ENCODE assay signal across 27 cellular contexts in the genomic region with DNA sequence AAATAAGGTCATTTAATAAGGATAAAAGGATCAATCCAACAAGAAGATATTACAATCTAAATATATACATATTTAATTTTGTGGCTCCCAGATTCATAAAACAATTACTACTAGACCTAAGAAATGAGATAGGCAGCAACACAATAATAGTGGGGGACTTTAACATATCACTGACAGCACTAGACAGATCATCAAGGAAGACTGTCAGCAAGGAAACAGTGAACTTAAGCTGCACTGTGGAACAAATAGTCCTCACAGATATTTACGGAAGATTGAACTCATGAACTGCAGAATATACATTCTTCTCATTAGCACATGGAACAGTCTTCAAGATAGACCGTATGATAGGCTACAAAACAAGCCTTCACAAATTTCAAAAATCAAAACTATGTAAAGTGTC. TPM values are rescaled to one million over a fixed set of nuclear protein-coding genes. Genes with fewer than 3 reads are reported as not detected.
"Had no signal": no experiment of that assay in that cellular context is flagged by ENCODE, and none has a peak within 500 bp of the region (broad histone marks: within the 10 kb centered on the region; RNA-seq: fewer than 3 reads in every experiment).

No MANE protein-coding gene starts in this region.

- H3K27me3 ChIP-seq: colonic mucosa, esophagus muscularis mucosa, esophagus squamous epithelium, foreskin keratinocyte, gastroesophageal sphincter had no signal

- DNase-seq: colonic mucosa; cortex of kidney; dermis blood vessel endothelial cell; dorsolateral prefrontal cortex; effector CD4-positive, alpha-beta T cell; effector CD8-positive, alpha-beta T cell; effector memory CD4-positive, alpha-beta T cell; effector memory CD8-positive, alpha-beta T cell; endodermal cell; erythroblast; esophagus squamous epithelium; foreskin fibroblast; foreskin keratinocyte; foreskin melanocyte; gastrocnemius medialis; glutamatergic neuron; head of caudate nucleus; heart left ventricle; heart right ventricle had no signal

- H3K4me3 Mint-ChIP-seq: dendritic cell treated with granulocyte-macrophage colony-stimulating factor and Interleukin-4, amounts not matched to agents 40 ng/mL and 50 ng/mL, for 4 days; effector memory CD8-positive, alpha-beta T cell; endodermal cell had no signal

- H3K36me3 ChIP-seq: colonic mucosa, esophagus muscularis mucosa, esophagus squamous epithelium, gastrocnemius medialis, gastroesophageal sphincter, heart left ventricle, heart right ventricle had no signal

- H3K27me3 Mint-ChIP-seq: dendritic cell treated with granulocyte-macrophage colony-stimulating factor and Interleukin-4, amounts not matched to agents 40 ng/mL and 50 ng/mL, for 4 days; effector memory CD8-positive, alpha-beta T cell had no signal

- H3K27ac ChIP-seq: colonic mucosa, coronary artery, dorsolateral prefrontal cortex, epithelial cell of prostate, esophagus muscularis mucosa, esophagus squamous epithelium, foreskin keratinocyte, gastrocnemius medialis, gastroesophageal sphincter, heart left ventricle, heart right ventricle had no signal

- H3K4me3 ChIP-seq: colonic mucosa, coronary artery, dorsolateral prefrontal cortex, esophagus muscularis mucosa, esophagus squamous epithelium, gastrocnemius medialis, gastroesophageal sphincter, heart left ventricle, heart right ventricle had no signal

- FAIRE-seq: endometrium, endothelial cell of umbilical vein had no signal

- H3K9me3 Mint-ChIP-seq: dendritic cell treated with granulocyte-macrophage colony-stimulating factor and Interleukin-4, amounts not matched to agents 40 ng/mL and 50 ng/mL, for 4 days; effector memory CD8-positive, alpha-beta T cell had no signal

- H3K9me3 ChIP-seq: colonic mucosa, esophagus muscularis mucosa, esophagus squamous epithelium, gastrocnemius medialis, gastroesophageal sphincter, heart left ventricle, heart right ventricle had no signal

- H3K4me1 Mint-ChIP-seq: endodermal cell had no signal

- H3K27ac Mint-ChIP-seq: dendritic cell treated with granulocyte-macrophage colony-stimulating factor and Interleukin-4, amounts not matched to agents 40 ng/mL and 50 ng/mL, for 4 days; effector memory CD8-positive, alpha-beta T cell; endodermal cell had no signal

- H3K4me1 ChIP-seq: colonic mucosa, esophagus muscularis mucosa, foreskin keratinocyte, gastrocnemius medialis, gastroesophageal sphincter, heart left ventricle, heart right ventricle had no signal

RNA-seq across cellular contexts. Expression of a gene that starts 56.1 kb away (rescaled TPM):
- total RNA-seq: epithelial cell of proximal tubule had no signal
